ENCODE assay signal across 9 cellular contexts in genomic region chr5:55903121-55903701, GRCh38. TPM values are rescaled to one million over a fixed set of nuclear protein-coding genes. Genes with fewer than 3 reads are reported as not detected.
A peak's percentile ranks its signal among the peaks of the same experiment; 100 is the strongest.
DNase-seq lines count a peak whose midpoint lies in the region; ATAC-seq, FAIRE-seq and TF ChIP-seq lines count a peak whose summit lies in the region.
"Had no signal": no experiment of that assay in that cellular context is flagged by ENCODE, and none has a peak within 500 bp of the region (broad histone marks: within the 10 kb centered on the region; RNA-seq: fewer than 3 reads in every experiment).

No MANE protein-coding gene starts in this region.

- H3K9me3 ChIP-seq in Karpas-422 (ENCODE audit: low read length), result no peaks in the 10 kb centered on the region
- no peaks in the 10 kb centered on the region for H3K9me3 ChIP-seq in kidney (ENCODE audit: control insufficient read depth in 1 of 2, low read length in 2 of 2)

- no peaks in the 10 kb centered on the region for H3K36me3 ChIP-seq in Karpas-422 (ENCODE audit: insufficient read depth, low read length)
- no peaks in the 10 kb centered on the region for H3K36me3 ChIP-seq in kidney (ENCODE audit: control insufficient read depth in 1 of 2, insufficient read depth in 2 of 2, low read length in 2 of 2)

- no peak overlapping the region for H3K9ac ChIP-seq in Karpas-422 (ENCODE audit: low read length)
- H3K9ac ChIP-seq in kidney (ENCODE audit: low read length in 2 of 2), result no peak overlapping the region

- H3K27me3 Mint-ChIP-seq in activated CD4-positive, alpha-beta memory T cell treated with anti-CD3 and anti-CD28 coated beads for 36 hours, result peaks cover 2% of the 10 kb centered on the region

- H3K4me3 ChIP-seq in Karpas-422 (ENCODE audit: low read length) (no peak overlapping the region), kidney (ENCODE audit: low read length in 2 of 2) (no peak overlapping the region)

- H3K4me3 Mint-ChIP-seq in activated CD4-positive, alpha-beta memory T cell treated with anti-CD3 and anti-CD28 coated beads for 36 hours, result peak overlapping the region; percentile 24

- H3K4me1 ChIP-seq in foreskin keratinocyte (no peaks in the 10 kb centered on the region), Karpas-422 (ENCODE audit: low read length) (no peaks in the 10 kb centered on the region), kidney (ENCODE audit: control insufficient read depth in 1 of 2, insufficient read depth in 1 of 2, low read depth in 1 of 2, low read length in 2 of 2) (no peaks in the 10 kb centered on the region)

- no peak for TF ChIP-seq CTCF in foreskin keratinocyte (conservative IDR thresholded peaks at IDR 0.05)
- TF ChIP-seq CTCF in kidney (IDR thresholded peaks at IDR 0.05; ENCODE audit: borderline replicate concordance, extremely low read depth, insufficient read depth), result no peak

- DNase-seq in left cardiac atrium, result peak; percentile 36
- DNase-seq in cardiac septum (ENCODE audit: low spot score), result no peak
- DNase-seq in activated CD4-positive, alpha-beta memory T cell treated with anti-CD3 and anti-CD28 coated beads for 36 hours, result peak; percentile 89
- DNase-seq in foreskin keratinocyte, result no peak
- DNase-seq in stromal cell of bone marrow (ENCODE audit: low read depth), result peak; percentile 19
- DNase-seq in Karpas-422, result no peak
- no peak for DNase-seq in kidney

- no peak overlapping the region for H3K27ac Mint-ChIP-seq in activated CD4-positive, alpha-beta memory T cell treated with anti-CD3 and anti-CD28 coated beads for 36 hours

- ATAC-seq in left cardiac atrium (peak in 1 of 2 donors; percentile 62), HG03469 (IDR thresholded peaks at IDR 0.05; ENCODE audit: unreplicated experiment) (peak; percentile 84), foreskin keratinocyte (peak; percentile 35)

- no peak overlapping the region for H2AFZ ChIP-seq in Karpas-422 (ENCODE audit: low read length)

- H3K27ac ChIP-seq in foreskin keratinocyte (no peak overlapping the region), Karpas-422 (ENCODE audit: low read length) (no peak overlapping the region), kidney (ENCODE audit: low read depth in 2 of 2, low read length in 2 of 2) (no peak overlapping the region)

- no peaks in the 10 kb centered on the region for H3K9me3 Mint-ChIP-seq in activated CD4-positive, alpha-beta memory T cell treated with anti-CD3 and anti-CD28 coated beads for 36 hours

- no peaks in the 10 kb centered on the region for H3K27me3 ChIP-seq in foreskin keratinocyte
- H3K27me3 ChIP-seq in Karpas-422 (ENCODE audit: low read length), result no peaks in the 10 kb centered on the region

- POLR2A ChIA-PET in activated CD4-positive, alpha-beta memory T cell treated with anti-CD3 and anti-CD28 coated beads for 36 hours (lab: Charles Lee), result interaction anchor here (0.8 kb wide), 1 partner anchor 34 kb away, joined by 3 read pairs; no protein-coding TSS in a partner anchor

- H3K9me2 ChIP-seq in Karpas-422 (replicated peaks; ENCODE audit: insufficient read depth, low read length), result no peaks in the 10 kb centered on the region

- intact Hi-C loops in left cardiac atrium (cut with DNase I), result no loop called here
- intact Hi-C loops in cardiac septum (cut with DNase I), result no loop called here
- intact Hi-C loops in activated CD4-positive, alpha-beta memory T cell treated with anti-CD3 and anti-CD28 coated beads for 36 hours (cut with micrococcal nuclease), result loop anchor here (1.0 to 5.0 kb wide), 4 partner anchors 35 to 191 kb away; partner anchors contain the start of gene SLC38A9
- intact Hi-C loops in kidney (cut with DNase I), result no loop called here

- peaks cover 35% of the 10 kb centered on the region for H3K4me1 Mint-ChIP-seq in activated CD4-positive, alpha-beta memory T cell treated with anti-CD3 and anti-CD28 coated beads for 36 hours (ENCODE audit: low read depth)

- H3K79me2 ChIP-seq in Karpas-422 (ENCODE audit: low read length), result no peaks in the 10 kb centered on the region

- no peak for FAIRE-seq in kidney (lab: Jason Lieb, UNC)
- FAIRE-seq: colon had no signal

- CTCF ChIA-PET in activated CD4-positive, alpha-beta memory T cell treated with anti-CD3 and anti-CD28 coated beads for 36 hours (lab: Charles Lee), result interaction anchor here (0.8 kb wide), 1 partner anchor 33 kb away, joined by 6 read pairs; no protein-coding TSS in a partner anchor

- H4K20me1 ChIP-seq in Karpas-422 (ENCODE audit: insufficient read depth, low read depth, low read length), result no peaks in the 10 kb centered on the region

- no peaks in the 10 kb centered on the region for H3K36me3 Mint-ChIP-seq in activated CD4-positive, alpha-beta memory T cell treated with anti-CD3 and anti-CD28 coated beads for 36 hours

- no peak overlapping the region for H3K4me2 ChIP-seq in Karpas-422 (ENCODE audit: low read depth, low read length, poor library complexity, severe bottlenecking)

RNA-seq across cellular contexts. Expression of gene IL31RA, which starts 52.1 kb away (rescaled TPM):
- total RNA-seq in left cardiac atrium (not detected), cardiac septum (1.3 TPM), foreskin keratinocyte (3.4 and 5.7 TPM in 2 replicates), kidney (0.44 TPM)
- total RNA-seq in activated CD4-positive, alpha-beta memory T cell treated with anti-CD3 and anti-CD28 coated beads for 36 hours, result under 1 TPM; 0.21 to 0.29 TPM
- polyA plus RNA-seq in foreskin keratinocyte (1.0 and 1.7 TPM in 2 replicates), kidney (ENCODE audit: insufficient read depth, low read depth, low replicate concordance) (not detected)
- total RNA-seq in Karpas-422 (2014; rRNA removed; shearing (Covaris generic); ENCODE audit: low replicate concordance), result not detected in 2 replicates

Comparison
In these comparisons a context has a peak if more than half of its experiments do, and no peak if none do; other contexts are left out.
1. DNase-seq: peak in left cardiac atrium (single experiment), activated CD4-positive, alpha-beta memory T cell treated with anti-CD3 and anti-CD28 coated beads for 36 hours (single experiment) and stromal cell of bone marrow (single experiment); none in cardiac septum (single experiment), foreskin keratinocyte (0 of 2), Karpas-422 (single experiment) and kidney (single experiment).